ENCODE assay signal across 11 cellular contexts in the genomic region with DNA sequence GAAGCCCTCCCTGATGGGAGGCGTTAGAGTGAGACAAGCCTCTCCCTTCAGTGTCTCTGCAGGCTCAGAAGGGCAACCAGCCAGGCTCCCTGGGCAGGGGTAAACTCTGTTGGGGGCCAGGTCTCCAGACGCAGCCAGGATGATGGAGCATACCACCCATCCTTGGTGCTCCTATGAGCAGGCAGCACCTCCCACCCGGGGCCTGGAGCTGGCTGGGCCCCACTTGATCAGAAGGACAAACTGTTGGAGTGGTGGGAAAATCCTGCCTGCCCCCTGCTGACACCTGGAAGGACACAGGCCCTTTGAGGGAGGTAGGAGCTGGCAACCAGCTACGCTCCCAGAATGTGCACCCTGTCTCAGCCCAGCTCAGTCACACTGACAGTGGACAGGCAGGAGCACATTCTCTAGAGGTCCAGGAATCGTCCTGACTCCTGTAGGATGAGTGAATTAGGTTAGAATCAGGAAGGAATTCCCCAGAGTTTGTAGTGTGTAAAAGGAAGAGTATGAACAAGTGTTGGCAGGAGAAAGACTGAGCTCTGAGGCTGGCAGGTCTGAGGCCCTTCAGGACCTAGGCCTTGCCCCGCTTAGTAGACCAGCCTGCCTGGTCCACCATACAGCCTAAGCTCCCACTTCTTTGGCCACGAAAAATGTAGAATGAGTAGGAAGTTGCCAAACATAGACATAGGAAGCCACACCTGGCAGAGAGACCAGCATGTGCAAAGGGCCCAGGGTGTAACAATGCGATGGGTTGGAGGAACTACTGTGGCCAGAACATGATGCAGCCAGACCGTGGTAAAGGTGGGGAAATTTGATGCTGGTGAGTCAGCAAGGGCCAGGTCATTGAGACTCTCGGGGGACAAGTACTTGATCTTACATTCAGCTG. TPM values are rescaled to one million over a fixed set of nuclear protein-coding genes. Genes with fewer than 3 reads are reported as not detected.
DNase-seq lines count a peak whose midpoint lies in the region; ATAC-seq, FAIRE-seq and TF ChIP-seq lines count a peak whose summit lies in the region.
"Had no signal": no experiment of that assay in that cellular context is flagged by ENCODE, and none has a peak within 500 bp of the region (broad histone marks: within the 10 kb centered on the region; RNA-seq: fewer than 3 reads in every experiment).

No MANE protein-coding gene starts in this region.

- ATAC-seq in Right ventricle myocardium superior (ENCODE audit: poor library complexity) = peak; percentile 18
- ATAC-seq in left cardiac atrium = no peak
- ATAC-seq in GM12878 = peak; percentile 70
- ATAC-seq in HG02623 (IDR thresholded peaks at IDR 0.05; ENCODE audit: unreplicated experiment) = no peak

- no peak for TF ChIP-seq RAD21 in GM12878 (IDR thresholded peaks at IDR 0.05; ENCODE audit: insufficient read depth, low read depth, low read length)

- H3K27ac ChIP-seq in GM12878 (ENCODE audit: control insufficient read depth, insufficient read depth) = peak overlapping the region; percentile 99
- H3K27ac ChIP-seq in vagina = peak overlapping the region; percentile 90
- no peak overlapping the region for H3K27ac ChIP-seq in effector memory CD4-positive, alpha-beta T cell (ENCODE audit: insufficient read depth, low read length, poor library complexity, severe bottlenecking)

- H3K9me3 ChIP-seq in GM12878 (replicated peaks; ENCODE audit: control insufficient read depth, insufficient read depth, low read length) = no peaks in the 10 kb centered on the region
- no peaks in the 10 kb centered on the region for H3K9me3 ChIP-seq in vagina
- no peaks in the 10 kb centered on the region for H3K9me3 ChIP-seq in effector memory CD4-positive, alpha-beta T cell (ENCODE audit: control insufficient read depth, low read length)

- no peak overlapping the region; the same call in 1 of the 2 replicates for H3K4me3 ChIP-seq in GM12878
- H3K4me3 ChIP-seq in vagina = no peak overlapping the region
- H3K4me3 ChIP-seq in effector memory CD4-positive, alpha-beta T cell (ENCODE audit: insufficient read depth, low read depth, low read length, poor library complexity, severe bottlenecking) = no peak overlapping the region

- DNase-seq in Right ventricle myocardium superior (no peak), left cardiac atrium (no peak), GM12878 (ENCODE audit: low read depth, low spot score) (peak; percentile 73), mesothelial cell of epicardium (ENCODE audit: low spot score in 2 of 2, unreplicated experiment in 2 of 2) (no peak), vagina (ENCODE audit: extremely low spot score in 2 of 2) (no peak), frontal cortex (ENCODE audit: low spot score in 2 of 2) (no peak)
- no peak for DNase-seq in effector memory CD4-positive, alpha-beta T cell
- DNase-seq: activated CD4-positive, alpha-beta T cell treated with anti-CD3 and anti-CD28 coated beads, Interleukin-2, amount 50 U/mL, for 4 hours; CD4-positive, alpha-beta memory T cell; effector CD8-positive, alpha-beta T cell had no signal

- no peaks in the 10 kb centered on the region for H3K9me3 Mint-ChIP-seq in mesothelial cell of epicardium
- H3K9me3 Mint-ChIP-seq: CD4-positive, alpha-beta memory T cell had no signal

- RAD21 ChIA-PET in GM12878 (lab: Charles Lee; ENCODE audit: unreplicated experiment) = interaction anchor here (0.6 to 10.5 kb wide), 15 partner anchors 8 to 436 kb away, joined by 3 to 115 read pairs (median 4); a partner anchor contains a TSS

- H3K4me3 Mint-ChIP-seq in mesothelial cell of epicardium = no peak overlapping the region
- H3K4me3 Mint-ChIP-seq: CD4-positive, alpha-beta memory T cell had no signal

- SMC1A ChIA-PET in GM12878 (lab: Charles Lee; ENCODE audit: uncharacterized antibody, unreplicated experiment) = interaction anchor here (0.5 to 11.8 kb wide), 12 partner anchors 8 to 264 kb away, joined by 3 to 106 read pairs (median 4); a partner anchor contains a TSS

- CTCF ChIA-PET in GM12878 (lab: Yijun Ruan, JAX) = interaction anchor here (1.1 to 7.6 kb wide), 13 partner anchors 10 to 61 kb away, joined by 3 to 126 read pairs (median 10); a partner anchor contains a TSS

- no peaks in the 10 kb centered on the region for H4K20me1 ChIP-seq in GM12878 (ENCODE audit: control insufficient read depth, insufficient read depth)

- H3K27ac Mint-ChIP-seq in mesothelial cell of epicardium = peak overlapping the region; percentile 66

- no TSS peak for BruUV-seq in GM12878 (replicated peaks; lab: Mats Ljungman, UMichigan)

- TF ChIP-seq CTCF in GM12878 (IDR thresholded peaks at IDR 0.05 in 2 of 3, conservative IDR thresholded peaks at IDR 0.05 in 1 of 3; ENCODE audit: control insufficient read depth in 2 of 3, extremely low read depth in 1 of 3, insufficient read depth in 1 of 3, low read depth in 3 of 3, low read length in 3 of 3) (no peak), mesothelial cell of epicardium (IDR thresholded peaks at IDR 0.05; ENCODE audit: unreplicated experiment) (no peak), vagina (IDR thresholded peaks at IDR 0.05) (no peak)

- no peaks in the 10 kb centered on the region; a peak in 1 of 4 replicates for H3K36me3 ChIP-seq in GM12878 (ENCODE audit: control insufficient read depth in 2 of 2, insufficient read depth in 2 of 2, low read length in 1 of 2)
- H3K36me3 ChIP-seq in vagina = no peaks in the 10 kb centered on the region
- no peaks in the 10 kb centered on the region for H3K36me3 ChIP-seq in effector memory CD4-positive, alpha-beta T cell (ENCODE audit: control insufficient read depth, insufficient read depth, low read length)

- no peaks in the 10 kb centered on the region for H3K27me3 Mint-ChIP-seq in mesothelial cell of epicardium (ENCODE audit: low read depth)
- H3K27me3 Mint-ChIP-seq: CD4-positive, alpha-beta memory T cell had no signal

- H3K4me1 ChIP-seq in GM12878 (ENCODE audit: control insufficient read depth, insufficient read depth, low read length) = peaks cover 65% of the 10 kb centered on the region
- peaks cover 90% of the 10 kb centered on the region for H3K4me1 ChIP-seq in vagina
- no peaks in the 10 kb centered on the region for H3K4me1 ChIP-seq in effector memory CD4-positive, alpha-beta T cell (ENCODE audit: control insufficient read depth, insufficient read depth, low read length, poor library complexity, severe bottlenecking)

- no peak overlapping the region; the same call in 1 of the 2 replicates for H2AFZ ChIP-seq in GM12878 (ENCODE audit: control insufficient read depth, low read depth, low read length)

- no peak overlapping the region; the same call in 1 of the 2 replicates for H3K4me2 ChIP-seq in GM12878 (ENCODE audit: control insufficient read depth, insufficient read depth)

- TF ChIP-seq POLR2A in GM12878 (IDR thresholded peaks at IDR 0.05; ENCODE audit: low read depth, low read length) (no peak), vagina (IDR thresholded peaks at IDR 0.05) (no peak)

- H3K9ac ChIP-seq in GM12878 (ENCODE audit: control insufficient read depth, insufficient read depth, low read length) = peak overlapping the region; percentile 15; the same call in 1 of the 2 replicates

- in situ Hi-C loops in GM12878 (cut with MboI) = no loop called here

- no peak for TF ChIP-seq EP300 in GM12878 (IDR thresholded peaks at IDR 0.05; ENCODE audit: borderline replicate concordance in 1 of 2, control insufficient read depth in 1 of 2, low read depth in 2 of 2, low read length in 2 of 2)

- intact Hi-C loops in Right ventricle myocardium superior (cut with DNase I) (no loop called here), left cardiac atrium (cut with DNase I) (no loop called here), GM12878 (cut with micrococcal nuclease; ENCODE audit: unreplicated experiment) (no loop called here), vagina (cut with DNase I) (no loop called here)

- H3K79me2 ChIP-seq in GM12878 (ENCODE audit: control insufficient read depth, insufficient read depth, low read length) = 0 out of 2 replicates have a peak, but pooled peaks cover 1% of the 10 kb centered on the region

- FAIRE-seq in GM12878 (lab: Jason Lieb, UNC) = peak; percentile 56
- no peak for FAIRE-seq in frontal cortex (lab: Jason Lieb, UNC)

- H3K4me1 Mint-ChIP-seq in mesothelial cell of epicardium = peaks cover 79% of the 10 kb centered on the region

- POLR2A ChIA-PET in GM12878 (lab: Charles Lee) = interaction anchor here (0.8 to 6.3 kb wide), 9 partner anchors 8 to 134 kb away, joined by 3 to 78 read pairs (median 5); a partner anchor contains a TSS

- H3K27me3 ChIP-seq in GM12878 (replicated peaks in 1 of 2; ENCODE audit: control insufficient read depth in 2 of 2, insufficient read depth in 2 of 2, low read length in 1 of 2) (no peaks in the 10 kb centered on the region), vagina (no peaks in the 10 kb centered on the region)
- H3K27me3 ChIP-seq in effector memory CD4-positive, alpha-beta T cell (replicated peaks; ENCODE audit: control insufficient read depth, insufficient read depth, low read length, poor library complexity, severe bottlenecking) = no peaks in the 10 kb centered on the region

- 54% methylated on average over 10 of the region's 10 CpGs for WGBS in GM12878 (ENCODE audit: insufficient coverage, insufficient replicate concordance, low lambda C conversion rate, missing lambda C conversion rate)

- peaks cover 1% of the 10 kb centered on the region for H3K36me3 Mint-ChIP-seq in mesothelial cell of epicardium
- H3K36me3 Mint-ChIP-seq: CD4-positive, alpha-beta memory T cell had no signal

RNA-seq across cellular contexts. Expression of a gene that starts 19.1 kb away (rescaled TPM):
- total RNA-seq in Right ventricle myocardium superior = 51.5 TPM
- 10 to 100 TPM; 42.2 to 53.2 TPM for total RNA-seq in left cardiac atrium
- 89.0 and 109 TPM in 2 replicates for total RNA-seq in GM12878 (2013; cell fraction: nucleolus; rRNA removed)
- total RNA-seq in GM12878 (2014; rRNA removed) = 1.9 and 3.0 TPM in 2 replicates
- 1.2 and 1.6 TPM in 2 replicates for total RNA-seq in GM12878 (2014; rRNA removed; fragmentation: Illumina TruSeq; extraction: Trizol)
- 3.6 and 5.2 TPM in 2 replicates for total RNA-seq in GM12878 (2021)
- polyA plus RNA-seq in GM12878 (2011; ENCODE audit: low read depth) = 1.6 TPM
- 7.2 and 11.0 TPM in 2 replicates for polyA plus RNA-seq in GM12878 (2011; rRNA removed)
- 13.6 and 18.5 TPM in 2 replicates for polyA plus RNA-seq in GM12878 (2011; cell fraction: cytosol; rRNA removed)
- polyA plus RNA-seq in GM12878 (2011; cell fraction: nucleus; rRNA removed) = 111 and 113 TPM in 2 replicates
- 5.5 and 5.6 TPM in 2 replicates for polyA plus RNA-seq in GM12878 (2012)
- 1.8 and 1.9 TPM in 2 replicates for polyA plus RNA-seq in GM12878 (2014; fragmentation: Illumina TruSeq; extraction: Trizol)
- under 1 TPM; 0.15 to 0.31 TPM for polyA plus RNA-seq in GM12878 (2014; fragmentation: Nextera tagmentation; extraction: Ambion mirVana)
- polyA plus RNA-seq in GM12878 (2014; rRNA removed) = 3.5 and 7.0 TPM in 2 replicates
- polyA plus RNA-seq in GM12878 (2016; fragmentation: Nextera tagmentation; extraction: Ambion mirVana) = under 1 TPM; 0.20 to 0.27 TPM
- polyA minus RNA-seq in GM12878 (2011; rRNA and poly(A)+ RNA removed) = 17.6 and 36.7 TPM in 2 replicates
- 12.2 and 14.6 TPM in 2 replicates for polyA minus RNA-seq in GM12878 (2011; cell fraction: cytosol; rRNA and poly(A)+ RNA removed)
- polyA minus RNA-seq in GM12878 (2011; cell fraction: nucleus; rRNA and poly(A)+ RNA removed) = 33.4 and 53.6 TPM in 2 replicates
- 136 to 150 TPM (median 140 TPM) in 3 replicates for total RNA-seq in mesothelial cell of epicardium
- total RNA-seq in vagina = 32.9 TPM
- total RNA-seq in frontal cortex = 16.3 TPM
- polyA plus RNA-seq: CD4-positive, alpha-beta memory T cell had no signal

RNA-seq across cellular contexts. Expression of a gene that starts 49.0 kb away (rescaled TPM):
- total RNA-seq in Right ventricle myocardium superior (1.3 TPM), left cardiac atrium (1 to 10 TPM; 4.3 to 8.3 TPM), GM12878 (2014; rRNA removed) (19.8 and 23.4 TPM in 2 replicates), GM12878 (2014; rRNA removed; fragmentation: Illumina TruSeq; extraction: Trizol) (10.4 and 10.5 TPM in 2 replicates), GM12878 (2021) (27.9 and 28.5 TPM in 2 replicates), mesothelial cell of epicardium (5.1 to 5.4 TPM (median 5.3 TPM) in 3 replicates), vagina (6.1 TPM), frontal cortex (2.0 TPM)
- total RNA-seq in GM12878 (2013; cell fraction: nucleolus; rRNA removed) = 89.6 and 94.7 TPM in 2 replicates
- 5.2 TPM for polyA plus RNA-seq in GM12878 (2011; ENCODE audit: low read depth)
- polyA plus RNA-seq in GM12878 (2011; rRNA removed) (7.9 and 13.0 TPM in 2 replicates), GM12878 (2014; fragmentation: Illumina TruSeq; extraction: Trizol) (2.5 and 8.4 TPM in 2 replicates), GM12878 (2014; fragmentation: Nextera tagmentation; extraction: Ambion mirVana) (1 to 10 TPM; 1.2 to 3.0 TPM), GM12878 (2014; rRNA removed) (21.1 and 23.6 TPM in 2 replicates), GM12878 (2016; fragmentation: Nextera tagmentation; extraction: Ambion mirVana) (10 to 100 TPM in 1 of 2 experiments, 1 to 10 TPM in 1; 8.8 to 11.1 TPM)
- polyA plus RNA-seq in GM12878 (2011; cell fraction: cytosol; rRNA removed) = 17.2 and 25.3 TPM in 2 replicates
- polyA plus RNA-seq in GM12878 (2011; cell fraction: nucleus; rRNA removed) = 96.7 and 106 TPM in 2 replicates
- polyA plus RNA-seq in GM12878 (2012) = 16.1 and 16.3 TPM in 2 replicates
- 10.7 and 22.1 TPM in 2 replicates for polyA minus RNA-seq in GM12878 (2011; rRNA and poly(A)+ RNA removed)
- polyA minus RNA-seq in GM12878 (2011; cell fraction: cytosol; rRNA and poly(A)+ RNA removed) = 8.4 and 10.4 TPM in 2 replicates
- polyA minus RNA-seq in GM12878 (2011; cell fraction: nucleus; rRNA and poly(A)+ RNA removed) = 24.1 and 45.4 TPM in 2 replicates

RNA-seq across cellular contexts. Expression of a gene that starts 55.0 kb away (rescaled TPM):
- total RNA-seq in Right ventricle myocardium superior = 2.1 TPM
- 1 to 10 TPM; 2.0 to 4.4 TPM for total RNA-seq in left cardiac atrium
- total RNA-seq in GM12878 (2013; cell fraction: nucleolus; rRNA removed) = 0.21 TPM in 1 of 2 replicates, not detected in the other
- 0.23 TPM in 1 of 2 replicates, not detected in the other for total RNA-seq in GM12878 (2014; rRNA removed)
- 0.14 TPM in 1 of 2 replicates, not detected in the other for total RNA-seq in GM12878 (2014; rRNA removed; fragmentation: Illumina TruSeq; extraction: Trizol)
- total RNA-seq in GM12878 (2021) = 0.21 and 0.66 TPM in 2 replicates
- polyA plus RNA-seq in GM12878 (2011; ENCODE audit: low read depth) = not detected
- polyA plus RNA-seq in GM12878 (2011; rRNA removed) = not detected in 2 replicates
- polyA plus RNA-seq in GM12878 (2011; cell fraction: cytosol; rRNA removed) = not detected in 2 replicates
- polyA plus RNA-seq in GM12878 (2011; cell fraction: nucleus; rRNA removed) = 0.15 and 0.35 TPM in 2 replicates
- polyA plus RNA-seq in GM12878 (2012) = 0.12 and 0.15 TPM in 2 replicates
- polyA plus RNA-seq in GM12878 (2014; fragmentation: Illumina TruSeq; extraction: Trizol) = 0.10 TPM in 1 of 2 replicates, not detected in the other
- polyA plus RNA-seq in GM12878 (2014; fragmentation: Nextera tagmentation; extraction: Ambion mirVana) = under 1 TPM in 1 of 2 experiments, not detected in 1; 0.05 TPM
- polyA plus RNA-seq in GM12878 (2014; rRNA removed) = 0.52 and 0.90 TPM in 2 replicates
- under 1 TPM in 1 of 2 experiments, not detected in 1; 0.24 TPM for polyA plus RNA-seq in GM12878 (2016; fragmentation: Nextera tagmentation; extraction: Ambion mirVana)
- not detected in 2 replicates for polyA minus RNA-seq in GM12878 (2011; rRNA and poly(A)+ RNA removed)
- not detected in 2 replicates for polyA minus RNA-seq in GM12878 (2011; cell fraction: cytosol; rRNA and poly(A)+ RNA removed)
- polyA minus RNA-seq in GM12878 (2011; cell fraction: nucleus; rRNA and poly(A)+ RNA removed) = not detected in 2 replicates
- total RNA-seq in mesothelial cell of epicardium = 0.36 to 0.51 TPM (median 0.45 TPM) in 3 replicates
- 2.0 TPM for total RNA-seq in vagina
- total RNA-seq in frontal cortex = under 0.01 TPM
- polyA plus RNA-seq: CD4-positive, alpha-beta memory T cell had no signal

Comparison
In these comparisons a context has a peak if more than half of its experiments do, and no peak if none do; other contexts are left out.
1. ATAC-seq: peak in Right ventricle myocardium superior (single experiment) and GM12878 (single experiment); none in left cardiac atrium (0 of 2) and HG02623 (single experiment).